ENCODE assay signal across 12 cellular contexts in the genomic region with DNA sequence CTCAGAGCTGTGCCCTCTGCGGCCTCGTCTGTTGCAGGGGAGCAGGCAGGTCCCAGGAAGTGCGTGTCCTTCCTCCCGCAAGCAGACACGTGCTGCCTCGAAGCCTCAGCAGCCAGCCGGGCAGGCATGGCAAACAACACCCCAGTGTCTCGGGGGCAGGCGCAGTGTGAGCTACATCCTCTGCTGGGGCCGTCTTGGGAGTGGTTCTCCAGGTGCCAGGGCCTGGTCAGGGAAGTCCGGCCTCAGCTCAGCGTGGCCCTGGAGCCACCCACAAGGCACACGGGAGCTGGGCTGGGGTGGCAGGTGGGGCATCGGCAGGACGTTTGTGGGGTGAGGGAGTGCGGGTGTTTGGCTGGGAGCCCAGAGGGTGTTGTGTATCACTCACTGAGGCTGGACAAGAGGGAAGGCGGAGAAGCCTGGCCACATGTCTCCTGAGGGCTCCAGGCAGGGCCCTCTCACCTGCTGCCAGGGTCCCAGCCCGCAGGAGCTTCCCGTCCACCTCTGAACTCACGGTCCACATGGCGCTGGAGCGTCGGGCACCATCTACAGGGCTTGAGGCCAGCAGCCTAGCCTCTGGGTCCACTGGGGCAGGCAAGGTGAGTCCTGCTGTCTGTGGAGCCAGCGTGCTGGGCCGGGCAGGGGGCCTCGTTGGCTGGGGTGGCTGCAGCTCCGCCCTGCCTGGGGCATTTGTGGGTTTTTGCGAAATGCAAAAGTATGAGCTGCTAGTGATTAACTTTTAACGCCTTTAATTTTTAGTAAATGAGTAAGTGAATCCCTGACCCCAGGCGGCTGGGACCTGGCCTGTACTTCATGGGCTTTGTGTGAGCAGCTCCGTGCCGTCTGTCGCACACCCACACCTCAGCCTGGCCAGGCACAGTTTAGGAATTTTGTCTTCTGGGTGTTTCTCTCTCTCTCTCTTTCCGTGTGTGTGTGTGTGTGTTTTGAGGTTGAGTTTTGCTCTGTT. TPM values are rescaled to one million over a fixed set of nuclear protein-coding genes. Genes with fewer than 3 reads are reported as not detected.
DNase-seq lines count a peak whose midpoint lies in the region; ATAC-seq and TF ChIP-seq lines count a peak whose summit lies in the region.
"Had no signal": no experiment of that assay in that cellular context is flagged by ENCODE, and none has a peak within 500 bp of the region (broad histone marks: within the 10 kb centered on the region; RNA-seq: fewer than 3 reads in every experiment).

No MANE protein-coding gene starts in this region.

- peaks cover 8% of the 10 kb centered on the region for H3K4me1 ChIP-seq in left ventricle myocardium inferior
- H3K4me1 ChIP-seq in fibroblast of lung (ENCODE audit: control insufficient read depth, extremely low read depth, insufficient read depth, low read length): no peaks in the 10 kb centered on the region

- no peaks in the 10 kb centered on the region for H3K27me3 Mint-ChIP-seq in activated T-helper 2 cell treated with anti-CD3 and anti-CD28 coated beads, Interferon-gamma antibody, Interleukin-2, Interleukin-4, amounts not matched to agents 10 μg/mL and 5 μg/mL and 100 μg/mL, durations not matched to agents 14 hours and 24 hours and 36 hours (ENCODE audit: low read depth)
- no peaks in the 10 kb centered on the region for H3K27me3 Mint-ChIP-seq in stimulated activated naive CD8-positive, alpha-beta T cell treated with anti-CD3 and anti-CD28 coated beads, Interleukin-15, amount 100 ng/mL, for 72 hours

- H3K79me2 ChIP-seq in fibroblast of lung (ENCODE audit: control insufficient read depth, insufficient read depth, low read length): peaks cover 6% of the 10 kb centered on the region

- H3K27ac ChIP-seq in left ventricle myocardium inferior (replicated peaks) (no peak overlapping the region), fibroblast of lung (ENCODE audit: insufficient read depth, low read length) (no peak overlapping the region)
- H3K27ac ChIP-seq: KMS-11 had no signal

- intact Hi-C loops in left ventricle myocardium superior (cut with micrococcal nuclease): no loop called here
- intact Hi-C loops in left ventricle myocardium inferior (cut with micrococcal nuclease): no loop called here
- intact Hi-C loops in activated T-helper 2 cell treated with anti-CD3 and anti-CD28 coated beads, Interferon-gamma antibody, Interleukin-2, Interleukin-4, amounts not matched to agents 10 μg/mL and 5 μg/mL and 100 μg/mL, durations not matched to agents 14 hours and 24 hours and 36 hours (cut with micrococcal nuclease): loop anchor here (1.0 kb wide), 1 partner anchor 17 kb away; no protein-coding TSS in a partner anchor

- H3K36me3 ChIP-seq in left ventricle myocardium inferior (peaks cover 78% of the 10 kb centered on the region), fibroblast of lung (ENCODE audit: control insufficient read depth, insufficient read depth, low read length) (peaks cover 32% of the 10 kb centered on the region)

- TF ChIP-seq CTCF in left ventricle myocardium inferior (IDR thresholded peaks at IDR 0.05; ENCODE audit: borderline replicate concordance): no peak
- no peak for TF ChIP-seq CTCF in fibroblast of lung (conservative IDR thresholded peaks at IDR 0.05 in 1 of 2, IDR thresholded peaks at IDR 0.05 in 1 of 2; ENCODE audit: low read depth in 1 of 2, low read length in 2 of 2)

- peak overlapping the region; percentile 18 for H3K4me3 Mint-ChIP-seq in activated T-helper 2 cell treated with anti-CD3 and anti-CD28 coated beads, Interferon-gamma antibody, Interleukin-2, Interleukin-4, amounts not matched to agents 10 μg/mL and 5 μg/mL and 100 μg/mL, durations not matched to agents 14 hours and 24 hours and 36 hours (ENCODE audit: low read depth)
- peak overlapping the region; percentile 40 to 49 for H3K4me3 Mint-ChIP-seq in stimulated activated naive CD8-positive, alpha-beta T cell treated with anti-CD3 and anti-CD28 coated beads, Interleukin-15, amount 100 ng/mL, for 72 hours

- no peak overlapping the region for H2AFZ ChIP-seq in fibroblast of lung (ENCODE audit: low read length)

- no peak overlapping the region for H3K9ac ChIP-seq in fibroblast of lung (ENCODE audit: insufficient read depth, low read length)
- H3K9ac ChIP-seq: KMS-11 had no signal

- in situ Hi-C loops in G401 (cut with HindIII; ENCODE audit: low sequenced_read_pairs): no loop called here

- H4K20me1 ChIP-seq in fibroblast of lung (ENCODE audit: control insufficient read depth, extremely low read depth, insufficient read depth, low read length): no peaks in the 10 kb centered on the region

- H3K27me3 ChIP-seq in left ventricle myocardium inferior (ENCODE audit: low read depth) (no peaks in the 10 kb centered on the region), fibroblast of lung (ENCODE audit: control insufficient read depth, insufficient read depth, low read length) (no peaks in the 10 kb centered on the region)

- H3K4me1 Mint-ChIP-seq in activated T-helper 2 cell treated with anti-CD3 and anti-CD28 coated beads, Interferon-gamma antibody, Interleukin-2, Interleukin-4, amounts not matched to agents 10 μg/mL and 5 μg/mL and 100 μg/mL, durations not matched to agents 14 hours and 24 hours and 36 hours (ENCODE audit: low read depth): peaks cover 27% of the 10 kb centered on the region
- peaks cover 40% of the 10 kb centered on the region for H3K4me1 Mint-ChIP-seq in stimulated activated naive CD8-positive, alpha-beta T cell treated with anti-CD3 and anti-CD28 coated beads, Interleukin-15, amount 100 ng/mL, for 72 hours

- peak; percentile 10 for ATAC-seq in left ventricle myocardium superior
- ATAC-seq in stimulated activated naive CD8-positive, alpha-beta T cell treated with anti-CD3 and anti-CD28 coated beads, Interleukin-15, amount 100 ng/mL, for 72 hours: peak; percentile 11
- no peak for ATAC-seq in HG03139 (IDR thresholded peaks at IDR 0.05; ENCODE audit: unreplicated experiment)
- ATAC-seq in HG03175 (IDR thresholded peaks at IDR 0.05; ENCODE audit: unreplicated experiment): no peak

- peaks cover 47% of the 10 kb centered on the region for H3K36me3 Mint-ChIP-seq in activated T-helper 2 cell treated with anti-CD3 and anti-CD28 coated beads, Interferon-gamma antibody, Interleukin-2, Interleukin-4, amounts not matched to agents 10 μg/mL and 5 μg/mL and 100 μg/mL, durations not matched to agents 14 hours and 24 hours and 36 hours (ENCODE audit: low read depth)

- H3K9me3 Mint-ChIP-seq in activated T-helper 2 cell treated with anti-CD3 and anti-CD28 coated beads, Interferon-gamma antibody, Interleukin-2, Interleukin-4, amounts not matched to agents 10 μg/mL and 5 μg/mL and 100 μg/mL, durations not matched to agents 14 hours and 24 hours and 36 hours: no peaks in the 10 kb centered on the region
- H3K9me3 Mint-ChIP-seq in stimulated activated naive CD8-positive, alpha-beta T cell treated with anti-CD3 and anti-CD28 coated beads, Interleukin-15, amount 100 ng/mL, for 72 hours: no peaks in the 10 kb centered on the region

- H3K4me3 ChIP-seq in left ventricle myocardium inferior (no peak overlapping the region), fibroblast of lung (replicated peaks in 1 of 4; ENCODE audit: control extremely low read depth in 1 of 4, insufficient read depth in 1 of 4, low read depth in 3 of 4, low read length in 4 of 4) (no peak overlapping the region)

- no peak overlapping the region for H3K4me2 ChIP-seq in fibroblast of lung (ENCODE audit: extremely low read depth, insufficient read depth, low read length)
- H3K4me2 ChIP-seq: KMS-11 had no signal

- H3K9me3 ChIP-seq in left ventricle myocardium inferior (replicated peaks) (no peaks in the 10 kb centered on the region), fibroblast of lung (ENCODE audit: control insufficient read depth, insufficient read depth, low read depth, low read length) (peaks cover 3% of the 10 kb centered on the region)

- H3K27ac Mint-ChIP-seq in activated T-helper 2 cell treated with anti-CD3 and anti-CD28 coated beads, Interferon-gamma antibody, Interleukin-2, Interleukin-4, amounts not matched to agents 10 μg/mL and 5 μg/mL and 100 μg/mL, durations not matched to agents 14 hours and 24 hours and 36 hours: peak overlapping the region; percentile 66
- no peak overlapping the region for H3K27ac Mint-ChIP-seq in stimulated activated naive CD8-positive, alpha-beta T cell treated with anti-CD3 and anti-CD28 coated beads, Interleukin-15, amount 100 ng/mL, for 72 hours

- DNase-seq in left ventricle myocardium superior (peak; percentile 32), left ventricle myocardium inferior (no peak), fibroblast of lung (ENCODE audit: low read depth in 2 of 2) (peak; percentile 9 to 83), G401 (ENCODE audit: low spot score) (no peak)
- no peak for DNase-seq in activated T-helper 2 cell treated with anti-CD3 and anti-CD28 coated beads, Interferon-gamma antibody, Interleukin-2, Interleukin-4, amounts not matched to agents 10 μg/mL and 5 μg/mL and 100 μg/mL, durations not matched to agents 14 hours and 24 hours and 36 hours (ENCODE audit: low spot score)
- no peak for DNase-seq in stimulated activated naive CD8-positive, alpha-beta T cell treated with anti-CD3 and anti-CD28 coated beads, Interleukin-15, amount 100 ng/mL, for 72 hours
- DNase-seq: amygdala, foreskin melanocyte, NCI-H82 had no signal

RNA-seq across cellular contexts. Expression of gene UVSSA, which starts 17.3 kb away (rescaled TPM):
- total RNA-seq in left ventricle myocardium superior (5.9 TPM), left ventricle myocardium inferior (5.9 TPM), fibroblast of lung (4.6 and 7.6 TPM in 2 replicates)
- 23.3 and 23.5 TPM in 2 replicates for total RNA-seq in activated T-helper 2 cell treated with anti-CD3 and anti-CD28 coated beads, Interferon-gamma antibody, Interleukin-2, Interleukin-4, amounts not matched to agents 10 μg/mL and 5 μg/mL and 100 μg/mL, durations not matched to agents 14 hours and 24 hours and 36 hours
- polyA plus RNA-seq in fibroblast of lung: 4.0 and 4.6 TPM in 2 replicates
- polyA plus RNA-seq in fibroblast of lung (2012): 3.9 and 4.3 TPM in 2 replicates
- polyA minus RNA-seq in fibroblast of lung (ENCODE audit: low replicate concordance): 5.6 and 7.3 TPM in 2 replicates
- total RNA-seq in G401 (2014; rRNA removed; shearing (Covaris generic)): 3.6 and 8.8 TPM in 2 replicates

RNA-seq across cellular contexts. Expression of gene MAEA, which starts 40.0 kb away (rescaled TPM):
- 49.6 TPM for total RNA-seq in left ventricle myocardium superior
- total RNA-seq in left ventricle myocardium inferior: 49.5 TPM
- 59.2 and 62.8 TPM in 2 replicates for total RNA-seq in activated T-helper 2 cell treated with anti-CD3 and anti-CD28 coated beads, Interferon-gamma antibody, Interleukin-2, Interleukin-4, amounts not matched to agents 10 μg/mL and 5 μg/mL and 100 μg/mL, durations not matched to agents 14 hours and 24 hours and 36 hours
- total RNA-seq in fibroblast of lung: 37.2 and 44.3 TPM in 2 replicates
- 53.8 and 59.5 TPM in 2 replicates for polyA plus RNA-seq in fibroblast of lung
- 49.3 and 67.4 TPM in 2 replicates for polyA plus RNA-seq in fibroblast of lung (2012)
- 55.9 and 75.0 TPM in 2 replicates for polyA minus RNA-seq in fibroblast of lung (ENCODE audit: low replicate concordance)
- total RNA-seq in G401 (2014; rRNA removed; shearing (Covaris generic)): 52.5 and 54.6 TPM in 2 replicates

Comparison
In these comparisons a context has a peak if more than half of its experiments do, and no peak if none do; other contexts are left out.
1. DNase-seq: peak in left ventricle myocardium superior (single experiment) and fibroblast of lung (2 of 2); none in left ventricle myocardium inferior (single experiment), activated T-helper 2 cell treated with anti-CD3 and anti-CD28 coated beads, Interferon-gamma antibody, Interleukin-2, Interleukin-4, amounts not matched to agents 10 μg/mL and 5 μg/mL and 100 μg/mL, durations not matched to agents 14 hours and 24 hours and 36 hours (single experiment), stimulated activated naive CD8-positive, alpha-beta T cell treated with anti-CD3 and anti-CD28 coated beads, Interleukin-15, amount 100 ng/mL, for 72 hours (0 of 2) and G401 (single experiment).
2. ATAC-seq: peak in left ventricle myocardium superior (single experiment) and stimulated activated naive CD8-positive, alpha-beta T cell treated with anti-CD3 and anti-CD28 coated beads, Interleukin-15, amount 100 ng/mL, for 72 hours (single experiment); none in HG03139 (single experiment) and HG03175 (single experiment).